In the genomic region with DNA sequence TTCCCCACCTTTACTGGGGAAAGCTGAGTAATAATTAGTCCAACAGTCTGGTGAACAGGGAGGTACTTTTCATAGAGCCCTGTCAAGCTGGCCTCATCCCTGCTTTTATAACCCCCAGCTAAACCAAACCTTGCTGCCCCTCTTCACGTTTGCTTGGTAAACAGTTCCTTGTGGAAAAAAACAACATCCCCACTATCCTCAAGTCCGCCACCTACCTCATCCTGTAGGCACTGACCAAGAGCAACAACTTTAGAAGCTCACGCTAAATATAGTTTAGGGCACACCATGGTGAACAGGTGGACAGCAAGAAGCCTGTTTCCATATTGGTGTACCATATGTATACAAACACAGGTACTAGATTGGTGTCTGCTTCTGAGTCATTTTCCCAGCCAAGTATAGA, we compare ENCODE assay signal across 18 cellular contexts. TPM values are rescaled to one million over a fixed set of nuclear protein-coding genes. Genes with fewer than 3 reads are reported as not detected.
A peak's percentile ranks its signal among the peaks of the same experiment; 100 is the strongest.
DNase-seq lines count a peak whose midpoint lies in the region; ATAC-seq, FAIRE-seq and TF ChIP-seq lines count a peak whose summit lies in the region.
"Had no signal": no experiment of that assay in that cellular context is flagged by ENCODE, and none has a peak within 500 bp of the region (broad histone marks: within the 10 kb centered on the region; RNA-seq: fewer than 3 reads in every experiment).

No MANE protein-coding gene starts in this region.

- intact Hi-C loops in cardiac septum (cut with DNase I): no loop called here
- intact Hi-C loops in breast epithelium (cut with DNase I; ENCODE audit: low total_unique reads): no loop called here
- intact Hi-C loops in right lobe of liver (cut with DNase I): no loop called here
- intact Hi-C loops in tibial artery (cut with DNase I; ENCODE audit: low total_unique reads): no loop called here

- WGBS in right lobe of liver (ENCODE audit: insufficient coverage, low coverage, low lambda C conversion rate, missing lambda C conversion rate): 59% methylated on average over 2 of the region's 3 CpGs

- H3K36me3 ChIP-seq in cardiac muscle cell: peaks cover 56% of the 10 kb centered on the region
- no peaks in the 10 kb centered on the region for H3K36me3 ChIP-seq in breast epithelium
- peaks cover 7 to 32% (median 16%) of the 10 kb centered on the region in 4 donors for H3K36me3 ChIP-seq in right lobe of liver
- peaks cover 43 to 82% (median 60%) of the 10 kb centered on the region in 3 donors for H3K36me3 ChIP-seq in tibial artery

- TF ChIP-seq POLR2A in breast epithelium (IDR thresholded peaks at IDR 0.05): no peak
- TF ChIP-seq POLR2A in right lobe of liver (IDR thresholded peaks at IDR 0.05): no peak
- no peak for TF ChIP-seq POLR2A in H54 (IDR thresholded peaks at IDR 0.05; ENCODE audit: low read depth, low read length)

- no peaks in the 10 kb centered on the region for H3K4me1 ChIP-seq in cardiac muscle cell (ENCODE audit: low read depth)
- H3K4me1 ChIP-seq in breast epithelium: peaks cover 0 to 10% of the 10 kb centered on the region in 2 donors
- peaks cover 0 to 67% (median 26%) of the 10 kb centered on the region in 4 donors for H3K4me1 ChIP-seq in right lobe of liver
- H3K4me1 ChIP-seq in tibial artery: peaks cover 0 to 52% (median 10%) of the 10 kb centered on the region in 4 donors
- H3K4me1 ChIP-seq: prostate gland had no signal

- TF ChIP-seq CTCF in cardiac muscle cell (IDR thresholded peaks at IDR 0.05; ENCODE audit: low read depth, low read length) (no peak), breast epithelium (IDR thresholded peaks at IDR 0.05) (no peak), right lobe of liver (IDR thresholded peaks at IDR 0.05) (no peak), tibial artery (IDR thresholded peaks at IDR 0.05) (no peak)

- H3K4me3 ChIP-seq in cardiac muscle cell (no peak overlapping the region), breast epithelium (no peak overlapping the region), right lobe of liver (no peak overlapping the region), tibial artery (no peak overlapping the region)
- H3K4me3 ChIP-seq: prostate gland, stomach had no signal

- H3K27ac ChIP-seq in cardiac muscle cell: peak overlapping the region; percentile 35
- peak overlapping the region; percentile 65 to 70 for H3K27ac ChIP-seq in breast epithelium
- H3K27ac ChIP-seq in right lobe of liver: peak overlapping the region in 2 of 3 donors; percentile 58 to 85
- peak overlapping the region; percentile 22 to 53 for H3K27ac ChIP-seq in tibial artery

- H3K27me3 ChIP-seq in cardiac muscle cell: no peaks in the 10 kb centered on the region
- H3K27me3 ChIP-seq in breast epithelium: no peaks in the 10 kb centered on the region
- no peaks in the 10 kb centered on the region for H3K27me3 ChIP-seq in right lobe of liver
- H3K27me3 ChIP-seq in tibial artery: no peaks in the 10 kb centered on the region
- H3K27me3 ChIP-seq: stomach had no signal

- H3K9me3 ChIP-seq in cardiac muscle cell (ENCODE audit: low read depth): no peaks in the 10 kb centered on the region
- H3K9me3 ChIP-seq in breast epithelium: no peaks in the 10 kb centered on the region
- no peaks in the 10 kb centered on the region for H3K9me3 ChIP-seq in right lobe of liver
- H3K9me3 ChIP-seq in tibial artery: no peaks in the 10 kb centered on the region
- H3K9me3 ChIP-seq: prostate gland, stomach had no signal

- no peak for DNase-seq in cardiac muscle cell (ENCODE audit: low read depth in 1 of 2, low spot score in 1 of 2)
- no peak for DNase-seq in cardiac septum (ENCODE audit: low spot score)
- no peak for DNase-seq in breast epithelium (ENCODE audit: low spot score in 2 of 2)
- no peak for DNase-seq in right lobe of liver
- DNase-seq in tibial artery: no peak
- DNase-seq in stimulated activated CD4-positive, alpha-beta T cell treated with anti-CD3 and anti-CD28 coated beads, Interleukin-2, amount 100 ng/mL, for 48 hours: no peak
- no peak for DNase-seq in H54 (ENCODE audit: insufficient read length, low spot score)
- DNase-seq: activated naive CD4-positive, alpha-beta T cell treated with anti-CD3 and anti-CD28 coated beads, Interleukin-2, amount 50 U/mL, for 16 hours; effector CD8-positive, alpha-beta T cell; Kasumi-1; naive B cell; NCI-H1694; SHP77; stimulated activated CD4-positive, alpha-beta T cell treated with anti-CD3 and anti-CD28 coated beads, Interleukin-15, amount 100 ng/mL, for 24 hours; T-helper 17 cell had no signal

- no peak for ATAC-seq in right lobe of liver
- no peak for ATAC-seq in GM21528 (IDR thresholded peaks at IDR 0.05; ENCODE audit: low FRiP score, unreplicated experiment)
- ATAC-seq: T-helper 17 cell had no signal

- FAIRE-seq in H54 (lab: Jason Lieb, UNC): no peak

RNA-seq across cellular contexts. Expression of gene NFE2L1, which starts 16.5 kb away (rescaled TPM):
- total RNA-seq in cardiac muscle cell (96.4 and 122 TPM in 2 replicates), cardiac septum (604 TPM), breast epithelium (100 to 1,000 TPM in 2 of 3 donors, 10 to 100 TPM in 1; 96.4 to 278 (median 106) TPM), right lobe of liver (100 to 1,000 TPM in 4 of 6 experiments, 10 to 100 TPM in 2; 63.1 to 156 (median 117) TPM)
- polyA plus RNA-seq in cardiac muscle cell: 56.0 and 56.7 TPM in 2 replicates

RNA-seq across cellular contexts. Expression of gene COPZ2, which starts 27.0 kb away (rescaled TPM):
- total RNA-seq in cardiac muscle cell: 10.8 and 14.4 TPM in 2 replicates
- 23.5 and 36.1 TPM in 2 replicates for polyA plus RNA-seq in cardiac muscle cell
- total RNA-seq in cardiac septum: 78.6 TPM
- total RNA-seq in breast epithelium: 10 to 100 TPM; 16.4 to 97.9 (median 23.3) TPM
- 10 to 100 TPM; 18.9 to 26.6 (median 23.8) TPM for total RNA-seq in right lobe of liver

RNA-seq across cellular contexts. Expression of gene CBX1, which starts 36.6 kb away (rescaled TPM):
- total RNA-seq in cardiac muscle cell (62.9 and 102 TPM in 2 replicates), cardiac septum (31.2 TPM), breast epithelium (10 to 100 TPM; 29.0 to 45.8 (median 45.2) TPM), right lobe of liver (10 to 100 TPM in 2 of 6 experiments, 1 to 10 TPM in 4; 7.0 to 10.5 (median 9.9) TPM)
- 35.9 and 38.3 TPM in 2 replicates for polyA plus RNA-seq in cardiac muscle cell

RNA-seq across cellular contexts. Expression of gene SNX11, which starts 42.9 kb away (rescaled TPM):
- total RNA-seq in cardiac muscle cell (11.0 and 11.6 TPM in 2 replicates), cardiac septum (11.4 TPM), breast epithelium (10 to 100 TPM; 13.4 to 19.7 (median 14.2) TPM), right lobe of liver (10 to 100 TPM in 3 of 6 experiments, 1 to 10 TPM in 3; 7.2 to 11.7 (median 9.2) TPM)
- polyA plus RNA-seq in cardiac muscle cell: 19.2 and 19.3 TPM in 2 replicates
